ENCODE assay signal across 8 cellular contexts in genomic region chr11:13008625-13009475, GRCh38. TPM values are rescaled to one million over a fixed set of nuclear protein-coding genes. Genes with fewer than 3 reads are reported as not detected.
DNase-seq lines count a peak whose midpoint lies in the region; ATAC-seq and TF ChIP-seq lines count a peak whose summit lies in the region.

TSS of gene RASSF10 (plus strand) at chr11:13009316. CDS start at chr11:13009577, 261 bp downstream.

- DNase-seq in Caco-2 (peak; percentile 74 to 79), HEK293T (ENCODE audit: extremely low spot score) (peak; percentile 17), SK-N-DZ (ENCODE audit: low spot score) (peak; percentile 72), activated gamma-delta T cell treated with Interleukin-2 at 50 U/mL for 16 hours (no peak), GM19240 (ENCODE audit: insufficient read length, low spot score) (no peak)

- H3K4me3 Mint-ChIP-seq in Caco-2 (ENCODE audit: unreplicated experiment): peak within 1 kb of the TSS; percentile 74

- POLR2A ChIA-PET in Caco-2 (lab: Charles Lee): no interaction called here
- POLR2A ChIA-PET in HEK293T (lab: Yijun Ruan, JAX): no interaction called here

- H3K27ac Mint-ChIP-seq in Caco-2 (ENCODE audit: unreplicated experiment): no peak within 1 kb of the TSS

- TSS peak; percentile 57 for BruUV-seq in Caco-2 (replicated peaks; lab: Mats Ljungman, UMichigan)

- H3K9me3 Mint-ChIP-seq in Caco-2 (ENCODE audit: unreplicated experiment): no peaks in the 10 kb centered on the region

- H3K27ac ChIP-seq in esophagus (ENCODE audit: low read depth in 2 of 2, low read length in 1 of 2) (peak within 1 kb of the TSS; percentile 81 to 84), muscle layer of duodenum (ENCODE audit: low read length) (no peak within 1 kb of the TSS)

- WGBS in esophagus, 2 donors: 3 to 7% methylated on average over 68 of the region's 68 CpGs

- H3K4me1 ChIP-seq in Caco-2: peaks cover 31% of the 10 kb centered on the region
- H3K4me1 ChIP-seq in esophagus (ENCODE audit: control insufficient read depth in 2 of 2, insufficient read depth in 2 of 2, low read length in 1 of 2): peaks cover 2 to 15% of the 10 kb centered on the region in 2 donors
- peaks cover 6 to 23% of the 10 kb centered on the region in 2 donors for H3K4me1 ChIP-seq in muscle layer of duodenum (ENCODE audit: control insufficient read depth in 1 of 2, insufficient read depth in 2 of 2, low read length in 2 of 2)

- H3K9me3 ChIP-seq in Caco-2: no peaks in the 10 kb centered on the region
- H3K9me3 ChIP-seq in esophagus (ENCODE audit: control insufficient read depth in 2 of 2, insufficient read depth in 1 of 2, low read depth in 1 of 2, low read length in 1 of 2): no peaks in the 10 kb centered on the region
- H3K9me3 ChIP-seq in muscle layer of duodenum (ENCODE audit: control insufficient read depth in 1 of 2, low read length in 2 of 2): no peaks in the 10 kb centered on the region

- H3K36me3 ChIP-seq in Caco-2 (ENCODE audit: control insufficient read depth, insufficient read depth, low read length) (no peaks in the 10 kb centered on the region), esophagus (ENCODE audit: control insufficient read depth in 2 of 2, insufficient read depth in 2 of 2, low read length in 1 of 2) (no peaks in the 10 kb centered on the region), muscle layer of duodenum (ENCODE audit: control insufficient read depth in 1 of 2, insufficient read depth in 2 of 2, low read length in 2 of 2) (no peaks in the 10 kb centered on the region)

- TF ChIP-seq CTCF in Caco-2 (IDR thresholded peaks at IDR 0.05; ENCODE audit: insufficient read depth in 1 of 2, low read depth in 1 of 2, low read length in 1 of 2, severe bottlenecking in 1 of 2, unreplicated experiment in 1 of 2): no peak

- H3K4me1 Mint-ChIP-seq in Caco-2 (ENCODE audit: low read depth, unreplicated experiment): peaks cover 21% of the 10 kb centered on the region

- intact Hi-C loops in Caco-2 (cut with micrococcal nuclease; ENCODE audit: unreplicated experiment): loop anchor here (2.0 kb wide), 2 partner anchors 44 to 132 kb away; no protein-coding TSS in a partner anchor

- H3K36me3 Mint-ChIP-seq in Caco-2 (ENCODE audit: insufficient read depth, unreplicated experiment): no peaks in the 10 kb centered on the region

- CTCF ChIA-PET in Caco-2 (lab: Charles Lee) (no interaction called here), HEK293T (lab: Yijun Ruan, JAX) (no interaction called here)

- H3K27me3 ChIP-seq in Caco-2 (replicated peaks; ENCODE audit: control insufficient read depth, insufficient read depth, low read length) (0 out of 2 replicates have a peak, but pooled peaks cover 1% of the 10 kb centered on the region), esophagus (ENCODE audit: control insufficient read depth in 1 of 2, insufficient read depth in 2 of 2, low read length in 2 of 2) (no peaks in the 10 kb centered on the region), muscle layer of duodenum (ENCODE audit: low read depth, low read length) (peaks cover 27% of the 10 kb centered on the region)

- peaks cover 13% of the 10 kb centered on the region for H3K27me3 Mint-ChIP-seq in Caco-2 (ENCODE audit: insufficient read depth, unreplicated experiment)

- H3K4me3 ChIP-seq in Caco-2 (ENCODE audit: low read depth, low read length): peak within 1 kb of the TSS; percentile 52
- peak within 1 kb of the TSS; percentile 69 to 75 for H3K4me3 ChIP-seq in esophagus (ENCODE audit: low read depth in 1 of 2, low read length in 2 of 2)
- H3K4me3 ChIP-seq in muscle layer of duodenum (ENCODE audit: low read depth in 1 of 2, low read length in 2 of 2): peak within 1 kb of the TSS; percentile 45 to 61

- ATAC-seq in HG03565 (IDR thresholded peaks at IDR 0.05; ENCODE audit: unreplicated experiment): no peak

TF ChIP-seq in HEK293T, 16 proteins besides CTCF, POLR2A, EP300 and RAD21:
- TF ChIP-seq PKNOX1 (IDR thresholded peaks at IDR 0.05) (no peak), SP1 (IDR thresholded peaks at IDR 0.05) (no peak), FOXK2 (IDR thresholded peaks at IDR 0.05) (no peak), HDGF (IDR thresholded peaks at IDR 0.05; ENCODE audit: borderline replicate concordance) (no peak), LEF1 (IDR thresholded peaks at IDR 0.05; ENCODE audit: borderline replicate concordance) (no peak), CTBP1 (IDR thresholded peaks at IDR 0.05; ENCODE audit: borderline replicate concordance) (no peak), ELF4 (IDR thresholded peaks at IDR 0.05) (no peak), FOXA1 (IDR thresholded peaks at IDR 0.05) (no peak), BHLHE40 (IDR thresholded peaks at IDR 0.05; ENCODE audit: borderline replicate concordance) (no peak), SUZ12 (IDR thresholded peaks at IDR 0.05) (no peak), NFRKB (IDR thresholded peaks at IDR 0.05) (no peak), ZNF384 (IDR thresholded peaks at IDR 0.05) (no peak), TARDBP (IDR thresholded peaks at IDR 0.05) (no peak), FOXM1 (IDR thresholded peaks at IDR 0.05; ENCODE audit: borderline replicate concordance) (no peak), L3MBTL2 (conservative IDR thresholded peaks at IDR 0.05) (no peak), ARNT (IDR thresholded peaks at IDR 0.05) (no peak)

RNA-seq across cellular contexts. Expression of gene RASSF10, which starts in this region (rescaled TPM):
- 0.91 and 1.3 TPM in 2 replicates for total RNA-seq in Caco-2 (2022)
- not detected in 2 replicates for polyA plus RNA-seq in SK-N-DZ (2014; cell fraction: cytosol; rRNA removed)
- not detected in 2 replicates for polyA plus RNA-seq in SK-N-DZ (2014; cell fraction: nucleus; rRNA removed)
- 1 to 10 TPM; 4.2 to 5.9 TPM for polyA plus RNA-seq in esophagus

Comparison
In these comparisons a context has a peak if more than half of its experiments do, and no peak if none do; other contexts are left out.
1. DNase-seq: peak in Caco-2 (2 of 2), HEK293T (single experiment) and SK-N-DZ (single experiment); none in activated gamma-delta T cell treated with Interleukin-2 at 50 U/mL for 16 hours (single experiment) and GM19240 (single experiment).
2. Peak in every context shown above with its lines, with median percentiles within 50 percentile points of each other: H3K4me3 ChIP-seq.